1 cellular context compared by ENCODE assay signal in the genomic region with DNA sequence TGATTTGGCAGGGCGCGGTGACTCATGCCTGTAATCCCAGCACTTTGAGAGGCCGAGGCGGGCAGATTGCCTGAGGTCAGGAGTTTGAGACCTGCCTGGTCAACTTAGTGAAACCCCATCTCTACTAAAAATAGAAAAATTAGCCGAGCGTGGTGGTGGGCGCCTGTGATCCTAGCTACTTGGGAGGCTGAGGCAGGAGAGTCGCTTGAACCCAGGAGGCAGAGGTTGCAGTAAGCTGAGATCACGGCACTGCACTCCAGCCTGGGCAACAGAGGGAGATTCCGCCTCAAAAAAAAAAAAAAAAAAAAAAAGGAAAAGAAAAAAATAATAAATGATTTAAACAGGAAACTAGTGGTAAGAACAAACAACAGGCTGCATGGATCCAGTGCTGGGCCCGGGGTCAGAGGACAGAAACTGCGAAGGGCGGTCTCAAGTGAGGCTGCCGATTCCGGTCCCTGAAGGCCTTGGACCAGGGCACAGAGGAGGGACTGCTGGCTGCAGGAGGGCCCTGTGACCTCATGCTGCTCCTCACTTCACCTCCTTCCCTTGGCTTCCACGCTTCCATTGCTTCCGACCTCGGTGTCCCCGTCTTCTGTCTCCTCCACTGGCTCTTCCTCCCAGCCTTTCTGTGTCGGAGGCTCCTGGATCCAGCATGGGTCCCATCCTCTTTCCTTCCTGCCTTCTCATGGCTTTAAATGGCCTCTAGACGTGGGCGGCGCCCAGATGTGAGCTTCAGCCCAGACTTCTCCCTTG.
TF ChIP-seq lines count a peak whose summit lies in the region.

No MANE protein-coding gene starts in this region.

TF ChIP-seq in HepG2, 621 proteins besides CTCF, POLR2A, EP300 and RAD21 (continued from another document and continues in another):
- TF ChIP-seq, protein P1, sequence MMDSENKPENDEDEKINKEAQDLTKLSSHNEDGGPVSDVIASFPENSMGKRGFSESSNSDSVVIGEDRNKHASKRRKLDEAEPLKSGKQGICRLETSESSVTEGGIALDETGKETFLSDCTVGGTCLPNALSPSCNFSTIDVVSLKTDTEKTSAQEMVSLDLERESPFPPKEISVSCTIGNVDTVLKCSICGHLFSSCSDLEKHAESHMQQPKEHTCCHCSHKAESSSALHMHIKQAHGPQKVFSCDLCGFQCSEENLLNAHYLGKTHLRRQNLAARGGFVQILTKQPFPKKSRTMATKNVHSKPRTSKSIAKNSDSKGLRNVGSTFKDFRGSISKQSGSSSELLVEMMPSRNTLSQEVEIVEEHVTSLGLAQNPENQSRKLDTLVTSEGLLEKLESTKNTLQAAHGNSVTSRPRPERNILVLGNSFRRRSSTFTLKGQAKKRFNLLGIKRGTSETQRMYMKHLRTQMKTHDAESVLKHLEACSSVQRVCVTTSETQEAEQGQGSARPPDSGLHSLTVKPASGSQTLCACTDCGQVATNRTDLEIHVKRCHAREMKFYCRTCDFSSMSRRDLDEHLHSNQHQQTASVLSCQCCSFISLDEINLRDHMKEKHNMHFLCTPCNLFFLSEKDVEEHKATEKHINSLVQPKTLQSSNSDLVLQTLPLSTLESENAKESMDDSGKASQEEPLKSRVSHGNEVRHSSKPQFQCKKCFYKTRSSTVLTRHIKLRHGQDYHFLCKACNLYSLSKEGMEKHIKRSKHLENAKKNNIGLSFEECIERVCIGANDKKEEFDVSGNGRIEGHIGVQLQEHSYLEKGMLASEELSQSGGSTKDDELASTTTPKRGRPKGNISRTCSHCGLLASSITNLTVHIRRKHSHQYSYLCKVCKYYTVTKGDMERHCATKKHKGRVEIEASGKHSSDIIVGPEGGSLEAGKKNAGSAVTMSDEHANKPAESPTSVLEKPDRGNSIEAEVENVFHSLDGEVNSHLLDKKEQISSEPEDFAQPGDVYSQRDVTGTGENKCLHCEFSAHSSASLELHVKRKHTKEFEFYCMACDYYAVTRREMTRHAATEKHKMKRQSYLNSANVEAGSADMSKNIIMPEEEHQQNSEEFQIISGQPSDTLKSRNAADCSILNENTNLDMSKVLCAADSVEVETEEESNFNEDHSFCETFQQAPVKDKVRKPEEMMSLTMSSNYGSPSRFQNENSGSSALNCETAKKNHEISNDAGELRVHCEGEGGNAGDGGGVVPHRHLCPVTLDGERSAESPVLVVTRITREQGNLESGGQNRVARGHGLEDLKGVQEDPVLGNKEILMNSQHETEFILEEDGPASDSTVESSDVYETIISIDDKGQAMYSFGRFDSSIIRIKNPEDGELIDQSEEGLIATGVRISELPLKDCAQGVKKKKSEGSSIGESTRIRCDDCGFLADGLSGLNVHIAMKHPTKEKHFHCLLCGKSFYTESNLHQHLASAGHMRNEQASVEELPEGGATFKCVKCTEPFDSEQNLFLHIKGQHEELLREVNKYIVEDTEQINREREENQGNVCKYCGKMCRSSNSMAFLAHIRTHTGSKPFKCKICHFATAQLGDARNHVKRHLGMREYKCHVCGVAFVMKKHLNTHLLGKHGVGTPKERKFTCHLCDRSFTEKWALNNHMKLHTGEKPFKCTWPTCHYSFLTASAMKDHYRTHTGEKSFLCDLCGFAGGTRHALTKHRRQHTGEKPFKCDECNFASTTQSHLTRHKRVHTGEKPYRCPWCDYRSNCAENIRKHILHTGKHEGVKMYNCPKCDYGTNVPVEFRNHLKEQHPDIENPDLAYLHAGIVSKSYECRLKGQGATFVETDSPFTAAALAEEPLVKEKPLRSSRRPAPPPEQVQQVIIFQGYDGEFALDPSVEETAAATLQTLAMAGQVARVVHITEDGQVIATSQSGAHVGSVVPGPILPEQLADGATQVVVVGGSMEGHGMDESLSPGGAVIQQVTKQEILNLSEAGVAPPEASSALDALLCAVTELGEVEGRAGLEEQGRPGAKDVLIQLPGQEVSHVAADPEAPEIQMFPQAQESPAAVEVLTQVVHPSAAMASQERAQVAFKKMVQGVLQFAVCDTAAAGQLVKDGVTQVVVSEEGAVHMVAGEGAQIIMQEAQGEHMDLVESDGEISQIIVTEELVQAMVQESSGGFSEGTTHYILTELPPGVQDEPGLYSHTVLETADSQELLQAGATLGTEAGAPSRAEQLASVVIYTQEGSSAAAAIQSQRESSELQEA (CRISPR knock-in tag; IDR thresholded peaks at IDR 0.05; ENCODE audit: not compliant biosample characterization), result no peak
- TF ChIP-seq, protein P2, sequence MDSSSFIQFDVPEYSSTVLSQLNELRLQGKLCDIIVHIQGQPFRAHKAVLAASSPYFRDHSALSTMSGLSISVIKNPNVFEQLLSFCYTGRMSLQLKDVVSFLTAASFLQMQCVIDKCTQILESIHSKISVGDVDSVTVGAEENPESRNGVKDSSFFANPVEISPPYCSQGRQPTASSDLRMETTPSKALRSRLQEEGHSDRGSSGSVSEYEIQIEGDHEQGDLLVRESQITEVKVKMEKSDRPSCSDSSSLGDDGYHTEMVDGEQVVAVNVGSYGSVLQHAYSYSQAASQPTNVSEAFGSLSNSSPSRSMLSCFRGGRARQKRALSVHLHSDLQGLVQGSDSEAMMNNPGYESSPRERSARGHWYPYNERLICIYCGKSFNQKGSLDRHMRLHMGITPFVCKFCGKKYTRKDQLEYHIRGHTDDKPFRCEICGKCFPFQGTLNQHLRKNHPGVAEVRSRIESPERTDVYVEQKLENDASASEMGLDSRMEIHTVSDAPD (CRISPR knock-in tag; IDR thresholded peaks at IDR 0.05), result no peak
- TF ChIP-seq SSRP1 (CRISPR knock-in tag; IDR thresholded peaks at IDR 0.05) (no peak), ZNF180 (CRISPR knock-in tag; IDR thresholded peaks at IDR 0.05; ENCODE audit: borderline replicate concordance, low read depth) (no peak), YEATS2 (CRISPR knock-in tag; IDR thresholded peaks at IDR 0.05; ENCODE audit: borderline replicate concordance) (no peak), GLI4 (CRISPR knock-in tag; IDR thresholded peaks at IDR 0.05; ENCODE audit: borderline replicate concordance) (no peak), HDAC2 (CRISPR knock-in tag; IDR thresholded peaks at IDR 0.05) (no peak)
- TF ChIP-seq, protein P3, sequence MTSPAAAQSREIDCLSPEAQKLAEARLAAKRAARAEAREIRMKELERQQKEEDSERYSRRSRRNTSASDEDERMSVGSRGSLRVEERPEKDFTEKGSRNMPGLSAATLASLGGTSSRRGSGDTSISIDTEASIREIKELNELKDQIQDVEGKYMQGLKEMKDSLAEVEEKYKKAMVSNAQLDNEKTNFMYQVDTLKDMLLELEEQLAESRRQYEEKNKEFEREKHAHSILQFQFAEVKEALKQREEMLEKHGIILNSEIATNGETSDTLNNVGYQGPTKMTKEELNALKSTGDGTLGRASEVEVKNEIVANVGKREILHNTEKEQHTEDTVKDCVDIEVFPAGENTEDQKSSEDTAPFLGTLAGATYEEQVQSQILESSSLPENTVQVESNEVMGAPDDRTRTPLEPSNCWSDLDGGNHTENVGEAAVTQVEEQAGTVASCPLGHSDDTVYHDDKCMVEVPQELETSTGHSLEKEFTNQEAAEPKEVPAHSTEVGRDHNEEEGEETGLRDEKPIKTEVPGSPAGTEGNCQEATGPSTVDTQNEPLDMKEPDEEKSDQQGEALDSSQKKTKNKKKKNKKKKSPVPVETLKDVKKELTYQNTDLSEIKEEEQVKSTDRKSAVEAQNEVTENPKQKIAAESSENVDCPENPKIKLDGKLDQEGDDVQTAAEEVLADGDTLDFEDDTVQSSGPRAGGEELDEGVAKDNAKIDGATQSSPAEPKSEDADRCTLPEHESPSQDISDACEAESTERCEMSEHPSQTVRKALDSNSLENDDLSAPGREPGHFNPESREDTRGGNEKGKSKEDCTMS (CRISPR knock-in tag; conservative IDR thresholded peaks at IDR 0.05), result no peak
- TF ChIP-seq, protein P4, sequence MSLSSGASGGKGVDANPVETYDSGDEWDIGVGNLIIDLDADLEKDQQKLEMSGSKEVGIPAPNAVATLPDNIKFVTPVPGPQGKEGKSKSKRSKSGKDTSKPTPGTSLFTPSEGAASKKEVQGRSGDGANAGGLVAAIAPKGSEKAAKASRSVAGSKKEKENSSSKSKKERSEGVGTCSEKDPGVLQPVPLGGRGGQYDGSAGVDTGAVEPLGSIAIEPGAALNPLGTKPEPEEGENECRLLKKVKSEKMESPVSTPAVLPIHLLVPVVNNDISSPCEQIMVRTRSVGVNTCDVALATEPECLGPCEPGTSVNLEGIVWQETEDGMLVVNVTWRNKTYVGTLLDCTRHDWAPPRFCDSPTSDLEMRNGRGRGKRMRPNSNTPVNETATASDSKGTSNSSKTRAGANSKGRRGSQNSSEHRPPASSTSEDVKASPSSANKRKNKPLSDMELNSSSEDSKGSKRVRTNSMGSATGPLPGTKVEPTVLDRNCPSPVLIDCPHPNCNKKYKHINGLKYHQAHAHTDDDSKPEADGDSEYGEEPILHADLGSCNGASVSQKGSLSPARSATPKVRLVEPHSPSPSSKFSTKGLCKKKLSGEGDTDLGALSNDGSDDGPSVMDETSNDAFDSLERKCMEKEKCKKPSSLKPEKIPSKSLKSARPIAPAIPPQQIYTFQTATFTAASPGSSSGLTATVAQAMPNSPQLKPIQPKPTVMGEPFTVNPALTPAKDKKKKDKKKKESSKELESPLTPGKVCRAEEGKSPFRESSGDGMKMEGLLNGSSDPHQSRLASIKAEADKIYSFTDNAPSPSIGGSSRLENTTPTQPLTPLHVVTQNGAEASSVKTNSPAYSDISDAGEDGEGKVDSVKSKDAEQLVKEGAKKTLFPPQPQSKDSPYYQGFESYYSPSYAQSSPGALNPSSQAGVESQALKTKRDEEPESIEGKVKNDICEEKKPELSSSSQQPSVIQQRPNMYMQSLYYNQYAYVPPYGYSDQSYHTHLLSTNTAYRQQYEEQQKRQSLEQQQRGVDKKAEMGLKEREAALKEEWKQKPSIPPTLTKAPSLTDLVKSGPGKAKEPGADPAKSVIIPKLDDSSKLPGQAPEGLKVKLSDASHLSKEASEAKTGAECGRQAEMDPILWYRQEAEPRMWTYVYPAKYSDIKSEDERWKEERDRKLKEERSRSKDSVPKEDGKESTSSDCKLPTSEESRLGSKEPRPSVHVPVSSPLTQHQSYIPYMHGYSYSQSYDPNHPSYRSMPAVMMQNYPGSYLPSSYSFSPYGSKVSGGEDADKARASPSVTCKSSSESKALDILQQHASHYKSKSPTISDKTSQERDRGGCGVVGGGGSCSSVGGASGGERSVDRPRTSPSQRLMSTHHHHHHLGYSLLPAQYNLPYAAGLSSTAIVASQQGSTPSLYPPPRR (CRISPR knock-in tag; IDR thresholded peaks at IDR 0.05; ENCODE audit: borderline replicate concordance), result no peak
- TF ChIP-seq, protein P5, sequence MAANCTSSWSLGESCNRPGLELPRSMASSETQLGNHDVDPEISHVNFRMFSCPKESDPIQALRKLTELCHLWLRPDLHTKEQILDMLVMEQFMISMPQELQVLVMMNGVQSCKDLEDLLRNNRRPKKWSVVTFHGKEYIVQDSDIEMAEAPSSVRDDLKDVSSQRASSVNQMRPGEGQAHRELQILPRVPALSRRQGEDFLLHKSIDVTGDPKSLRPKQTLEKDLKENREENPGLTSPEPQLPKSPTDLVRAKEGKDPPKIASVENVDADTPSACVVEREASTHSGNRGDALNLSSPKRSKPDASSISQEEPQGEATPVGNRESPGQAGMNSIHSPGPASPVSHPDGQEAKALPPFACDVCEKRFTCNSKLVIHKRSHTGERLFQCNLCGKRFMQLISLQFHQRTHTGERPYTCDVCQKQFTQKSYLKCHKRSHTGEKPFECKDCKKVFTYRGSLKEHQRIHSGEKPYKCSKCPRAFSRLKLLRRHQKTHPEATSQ (CRISPR knock-in tag; IDR thresholded peaks at IDR 0.05; ENCODE audit: borderline replicate concordance), result no peak
- TF ChIP-seq, protein P6, sequence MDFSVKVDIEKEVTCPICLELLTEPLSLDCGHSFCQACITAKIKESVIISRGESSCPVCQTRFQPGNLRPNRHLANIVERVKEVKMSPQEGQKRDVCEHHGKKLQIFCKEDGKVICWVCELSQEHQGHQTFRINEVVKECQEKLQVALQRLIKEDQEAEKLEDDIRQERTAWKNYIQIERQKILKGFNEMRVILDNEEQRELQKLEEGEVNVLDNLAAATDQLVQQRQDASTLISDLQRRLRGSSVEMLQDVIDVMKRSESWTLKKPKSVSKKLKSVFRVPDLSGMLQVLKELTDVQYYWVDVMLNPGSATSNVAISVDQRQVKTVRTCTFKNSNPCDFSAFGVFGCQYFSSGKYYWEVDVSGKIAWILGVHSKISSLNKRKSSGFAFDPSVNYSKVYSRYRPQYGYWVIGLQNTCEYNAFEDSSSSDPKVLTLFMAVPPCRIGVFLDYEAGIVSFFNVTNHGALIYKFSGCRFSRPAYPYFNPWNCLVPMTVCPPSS (IDR thresholded peaks at IDR 0.05), result no peak
- TF ChIP-seq, protein P7, sequence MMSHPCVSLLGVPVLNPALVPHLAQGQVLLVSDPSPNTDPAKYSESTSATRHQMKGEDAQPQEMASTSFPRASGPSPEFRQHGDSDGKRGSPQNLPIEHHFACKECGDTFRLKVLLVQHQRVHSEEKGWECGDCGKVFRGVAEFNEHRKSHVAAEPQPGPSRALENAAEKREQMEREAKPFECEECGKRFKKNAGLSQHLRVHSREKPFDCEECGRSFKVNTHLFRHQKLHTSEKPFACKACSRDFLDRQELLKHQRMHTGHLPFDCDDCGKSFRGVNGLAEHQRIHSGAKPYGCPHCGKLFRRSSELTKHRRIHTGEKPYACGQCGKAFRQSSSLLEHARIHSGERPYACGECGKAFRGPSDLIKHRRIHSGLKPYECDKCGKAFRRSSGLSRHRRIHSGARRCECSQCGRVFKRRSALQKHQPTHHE (CRISPR knock-in tag; IDR thresholded peaks at IDR 0.05; ENCODE audit: borderline replicate concordance), result no peak
